Comparison of ENCODE assay signal across 1 cellular context in the genomic region with DNA sequence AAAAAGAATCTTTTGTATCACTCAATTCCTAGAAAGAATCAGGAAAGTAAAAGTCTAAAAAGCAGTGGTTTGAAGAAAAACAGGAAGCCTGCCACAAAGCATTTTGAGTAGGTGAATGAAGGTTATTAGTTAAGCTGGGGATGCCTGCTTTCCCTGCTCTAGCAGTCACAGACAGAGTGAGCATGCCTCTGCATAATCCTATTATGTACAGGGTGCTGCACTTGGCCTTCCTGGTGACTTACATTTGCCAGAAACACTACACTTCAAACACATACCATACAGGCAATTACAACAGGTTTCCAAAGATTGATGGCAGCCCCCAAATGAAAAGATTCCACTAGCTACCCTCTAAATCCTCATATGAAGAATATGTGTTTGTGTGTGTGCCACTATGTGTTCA.
A peak's percentile ranks its signal among the peaks of the same experiment; 100 is the strongest.
TF ChIP-seq lines count a peak whose summit lies in the region.

No MANE protein-coding gene starts in this region.

TF ChIP-seq in SK-N-SH treated with all-trans-retinoic acid at 6 μM for 48 hours, 23 proteins besides CTCF, POLR2A, EP300 and RAD21 (continued from another document):
- TF ChIP-seq, protein P1, sequence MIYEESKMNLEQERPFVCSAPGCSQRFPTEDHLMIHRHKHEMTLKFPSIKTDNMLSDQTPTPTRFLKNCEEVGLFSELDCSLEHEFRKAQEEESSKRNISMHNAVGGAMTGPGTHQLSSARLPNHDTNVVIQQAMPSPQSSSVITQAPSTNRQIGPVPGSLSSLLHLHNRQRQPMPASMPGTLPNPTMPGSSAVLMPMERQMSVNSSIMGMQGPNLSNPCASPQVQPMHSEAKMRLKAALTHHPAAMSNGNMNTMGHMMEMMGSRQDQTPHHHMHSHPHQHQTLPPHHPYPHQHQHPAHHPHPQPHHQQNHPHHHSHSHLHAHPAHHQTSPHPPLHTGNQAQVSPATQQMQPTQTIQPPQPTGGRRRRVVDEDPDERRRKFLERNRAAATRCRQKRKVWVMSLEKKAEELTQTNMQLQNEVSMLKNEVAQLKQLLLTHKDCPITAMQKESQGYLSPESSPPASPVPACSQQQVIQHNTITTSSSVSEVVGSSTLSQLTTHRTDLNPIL (CRISPR knock-in tag; IDR thresholded peaks at IDR 0.05; ENCODE audit: low read depth) = no peak
- TF ChIP-seq PPARA (CRISPR knock-in tag; IDR thresholded peaks at IDR 0.05; ENCODE audit: borderline replicate concordance) = no peak
- no peak for TF ChIP-seq ZC3H10 (CRISPR knock-in tag; IDR thresholded peaks at IDR 0.05)
- TF ChIP-seq ZFP30 (CRISPR knock-in tag; IDR thresholded peaks at IDR 0.05) = no peak
- peak; percentile 13; the same call in 1 of the 2 replicates for TF ChIP-seq TCF4 (CRISPR knock-in tag; IDR thresholded peaks at IDR 0.05; ENCODE audit: borderline replicate concordance)
- no peak for TF ChIP-seq ZNF8 (CRISPR knock-in tag; IDR thresholded peaks at IDR 0.05)
- TF ChIP-seq SNAI2 (CRISPR knock-in tag; IDR thresholded peaks at IDR 0.05) = no peak
- no peak for TF ChIP-seq TOX (CRISPR knock-in tag; IDR thresholded peaks at IDR 0.05; ENCODE audit: borderline replicate concordance)
- no peak for TF ChIP-seq ZNF565 (CRISPR knock-in tag; conservative IDR thresholded peaks at IDR 0.05; ENCODE audit: low read depth)
- no peak for TF ChIP-seq ESRRG (CRISPR knock-in tag; IDR thresholded peaks at IDR 0.05)
- TF ChIP-seq ZFP3 (CRISPR knock-in tag; IDR thresholded peaks at IDR 0.05) = no peak
- no peak for TF ChIP-seq OSR1 (CRISPR knock-in tag; IDR thresholded peaks at IDR 0.05)
- no peak for TF ChIP-seq ZNF70 (CRISPR knock-in tag; IDR thresholded peaks at IDR 0.05)
- TF ChIP-seq GLIS3 (CRISPR knock-in tag; IDR thresholded peaks at IDR 0.05) = no peak
- TF ChIP-seq, protein P2, sequence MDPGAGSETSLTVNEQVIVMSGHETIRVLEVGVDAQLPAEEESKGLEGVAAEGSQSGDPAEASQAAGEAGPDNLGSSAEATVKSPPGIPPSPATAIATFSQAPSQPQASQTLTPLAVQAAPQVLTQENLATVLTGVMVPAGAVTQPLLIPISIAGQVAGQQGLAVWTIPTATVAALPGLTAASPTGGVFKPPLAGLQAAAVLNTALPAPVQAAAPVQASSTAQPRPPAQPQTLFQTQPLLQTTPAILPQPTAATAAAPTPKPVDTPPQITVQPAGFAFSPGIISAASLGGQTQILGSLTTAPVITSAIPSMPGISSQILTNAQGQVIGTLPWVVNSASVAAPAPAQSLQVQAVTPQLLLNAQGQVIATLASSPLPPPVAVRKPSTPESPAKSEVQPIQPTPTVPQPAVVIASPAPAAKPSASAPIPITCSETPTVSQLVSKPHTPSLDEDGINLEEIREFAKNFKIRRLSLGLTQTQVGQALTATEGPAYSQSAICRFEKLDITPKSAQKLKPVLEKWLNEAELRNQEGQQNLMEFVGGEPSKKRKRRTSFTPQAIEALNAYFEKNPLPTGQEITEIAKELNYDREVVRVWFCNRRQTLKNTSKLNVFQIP (CRISPR knock-in tag; IDR thresholded peaks at IDR 0.05; ENCODE audit: borderline replicate concordance, low read depth) = no peak
- no peak for TF ChIP-seq RARB (CRISPR knock-in tag; IDR thresholded peaks at IDR 0.05)
- no peak for TF ChIP-seq CSDC2 (CRISPR knock-in tag; IDR thresholded peaks at IDR 0.05)
